ENCODE assay signal across 7 cellular contexts in the genomic region with DNA sequence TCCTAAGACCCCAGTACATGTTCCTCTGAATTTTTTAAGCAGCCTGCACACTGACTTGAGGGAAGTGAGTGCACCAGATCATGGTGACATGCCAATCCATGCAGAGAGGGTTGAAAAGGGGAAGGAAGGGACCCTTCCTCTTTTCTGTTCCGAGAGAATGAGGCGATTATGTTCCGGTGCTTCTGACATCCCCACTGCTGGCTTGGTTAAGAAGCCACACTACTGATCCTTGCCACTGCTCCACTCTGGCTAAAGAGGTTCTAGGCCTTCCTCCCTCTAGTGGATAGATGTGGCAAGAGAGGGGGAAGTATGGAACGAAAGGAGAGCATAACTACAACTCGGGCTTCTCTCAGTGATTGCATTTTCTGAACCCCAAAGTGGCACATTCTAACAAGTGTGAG. TPM values are rescaled to one million over a fixed set of nuclear protein-coding genes. Genes with fewer than 3 reads are reported as not detected.
DNase-seq lines count a peak whose midpoint lies in the region; ATAC-seq and TF ChIP-seq lines count a peak whose summit lies in the region.

No MANE protein-coding gene starts in this region.

- H3K36me3 ChIP-seq in right lobe of liver, result peaks cover 0 to 3% (median 0%) of the 10 kb centered on the region in 4 donors
- no peaks in the 10 kb centered on the region for H3K36me3 ChIP-seq in thyroid gland

- intact Hi-C loops in right lobe of liver (cut with DNase I), result no loop called here
- intact Hi-C loops in thyroid gland (cut with DNase I), result loop anchor here (5.0 kb wide), 1 partner anchor 38 kb away; the partner anchor contains the start of gene TMEM183A

- TF ChIP-seq POLR2A in right lobe of liver (IDR thresholded peaks at IDR 0.05) (no peak), thyroid gland (IDR thresholded peaks at IDR 0.05) (peak in 1 of 2 donors; percentile 9)

- H3K4me3 ChIP-seq in choroid plexus epithelial cell (ENCODE audit: low read depth, low read length), result no peak overlapping the region
- H3K4me3 ChIP-seq in right lobe of liver, result no peak overlapping the region
- no peak overlapping the region for H3K4me3 ChIP-seq in thyroid gland (replicated peaks in 1 of 3)

- H3K27ac ChIP-seq in right lobe of liver (peak overlapping the region in 1 of 3 donors; percentile 69), thyroid gland (no peak overlapping the region)

- WGBS in right lobe of liver (ENCODE audit: insufficient coverage, low coverage, low lambda C conversion rate, missing lambda C conversion rate), result 3% methylated on average over 4 of the region's 5 CpGs
- 46 to 47% methylated on average over 5 of the region's 5 CpGs for WGBS in thyroid gland, 2 donors

- in situ Hi-C loops in SK-MEL-5 (cut with HindIII; ENCODE audit: low pct_unique_long_range_greater_than_20kb, low sequenced_read_pairs), result loop anchor here (25.0 kb wide), 1 partner anchor 232 kb away; no protein-coding TSS in a partner anchor

- peak; percentile 86 for TF ChIP-seq CTCF in choroid plexus epithelial cell (conservative IDR thresholded peaks at IDR 0.05; ENCODE audit: low read depth, low read length)
- peak; percentile 56 to 61 (median 58) for TF ChIP-seq CTCF in right lobe of liver (IDR thresholded peaks at IDR 0.05)
- TF ChIP-seq CTCF in thyroid gland (IDR thresholded peaks at IDR 0.05), result peak in 5 of 6 experiments; percentile 22 to 48 (median 40)

- H3K4me1 ChIP-seq in right lobe of liver (peaks cover 0 to 18% (median 6%) of the 10 kb centered on the region in 4 donors), thyroid gland (peaks cover 8 to 11% of the 10 kb centered on the region in 2 donors)

- ATAC-seq in GM21529 (IDR thresholded peaks at IDR 0.05; ENCODE audit: unreplicated experiment) (peak; percentile 67), right lobe of liver (peak; percentile 59 to 69 (median 64))

- H3K9me3 ChIP-seq in right lobe of liver, result no peaks in the 10 kb centered on the region
- no peaks in the 10 kb centered on the region for H3K9me3 ChIP-seq in thyroid gland

- DNase-seq in EL, result peak; percentile 69
- DNase-seq in LoVo (ENCODE audit: low spot score), result peak; percentile 54
- DNase-seq in SK-MEL-5 (ENCODE audit: low read depth, low spot score), result peak; percentile 86
- DNase-seq in choroid plexus epithelial cell (ENCODE audit: low read depth), result peak; percentile 79
- DNase-seq in right lobe of liver, result peak in 1 of 3 donors; percentile 60
- peak; percentile 14 to 21 for DNase-seq in thyroid gland

- H3K27me3 ChIP-seq in right lobe of liver (no peaks in the 10 kb centered on the region), thyroid gland (no peaks in the 10 kb centered on the region)

RNA-seq across cellular contexts. Expression of gene CYB5R1, which starts 1.8 kb away (rescaled TPM):
- 72.6 and 75.5 TPM in 2 replicates for total RNA-seq in SK-MEL-5 (2014; rRNA removed; shearing (Covaris generic))
- polyA plus RNA-seq in SK-MEL-5 (2015; cell fraction: cytosol; rRNA removed), result 61.2 and 61.5 TPM in 2 replicates
- polyA plus RNA-seq in SK-MEL-5 (2015; cell fraction: nucleus; rRNA removed), result 73.3 and 88.5 TPM in 2 replicates
- total RNA-seq in right lobe of liver (10 to 100 TPM; 29.6 to 42.7 (median 36.4) TPM), thyroid gland (10 to 100 TPM; 48.0 to 94.8 (median 64.6) TPM)

RNA-seq across cellular contexts. Expression of gene ADIPOR1, which starts 10.8 kb away (rescaled TPM):
- total RNA-seq in SK-MEL-5 (2014; rRNA removed; shearing (Covaris generic)), result 251 and 265 TPM in 2 replicates
- polyA plus RNA-seq in SK-MEL-5 (2015; cell fraction: cytosol; rRNA removed), result 224 and 248 TPM in 2 replicates
- 56.6 and 70.2 TPM in 2 replicates for polyA plus RNA-seq in SK-MEL-5 (2015; cell fraction: nucleus; rRNA removed)
- total RNA-seq in right lobe of liver, result 10 to 100 TPM; 49.3 to 88.3 (median 61.1) TPM
- total RNA-seq in thyroid gland, result 100 to 1,000 TPM in 1 of 4 donors, 10 to 100 TPM in 3; 76.3 to 108 (median 81.2) TPM

RNA-seq across cellular contexts. Expression of gene TMEM183A, which starts 38.3 kb away (rescaled TPM):
- total RNA-seq in SK-MEL-5 (2014; rRNA removed; shearing (Covaris generic)), result 64.8 and 78.1 TPM in 2 replicates
- 51.4 and 55.3 TPM in 2 replicates for polyA plus RNA-seq in SK-MEL-5 (2015; cell fraction: cytosol; rRNA removed)
- polyA plus RNA-seq in SK-MEL-5 (2015; cell fraction: nucleus; rRNA removed), result 206 and 207 TPM in 2 replicates
- 10 to 100 TPM; 21.4 to 38.1 (median 31.0) TPM for total RNA-seq in right lobe of liver
- 10 to 100 TPM; 71.0 to 93.9 (median 84.2) TPM for total RNA-seq in thyroid gland

RNA-seq across cellular contexts. Expression of gene KLHL12, which starts 41.9 kb away (rescaled TPM):
- total RNA-seq in SK-MEL-5 (2014; rRNA removed; shearing (Covaris generic)), result 34.3 and 35.7 TPM in 2 replicates
- 27.6 and 36.4 TPM in 2 replicates for polyA plus RNA-seq in SK-MEL-5 (2015; cell fraction: cytosol; rRNA removed)
- polyA plus RNA-seq in SK-MEL-5 (2015; cell fraction: nucleus; rRNA removed), result 50.0 and 65.8 TPM in 2 replicates
- total RNA-seq in right lobe of liver, result 10 to 100 TPM; 10.7 to 13.0 (median 12.3) TPM
- 10 to 100 TPM; 25.1 to 34.0 (median 29.1) TPM for total RNA-seq in thyroid gland

RNA-seq across cellular contexts. Expression of gene PPFIA4, which starts 57.4 kb away (rescaled TPM):
- total RNA-seq in SK-MEL-5 (2014; rRNA removed; shearing (Covaris generic)), result 4.5 and 4.8 TPM in 2 replicates
- polyA plus RNA-seq in SK-MEL-5 (2015; cell fraction: cytosol; rRNA removed), result 0.90 and 1.4 TPM in 2 replicates
- 29.8 and 30.8 TPM in 2 replicates for polyA plus RNA-seq in SK-MEL-5 (2015; cell fraction: nucleus; rRNA removed)
- 1 to 10 TPM in 1 of 6 experiments, under 1 TPM in 4, not detected in 1; 0.18 to 5.5 (median 0.49) TPM for total RNA-seq in right lobe of liver
- total RNA-seq in thyroid gland, result 1 to 10 TPM in 3 of 4 donors, under 1 TPM in 1; 0.54 to 3.0 (median 2.1) TPM
